ENCODE assay signal across 8 cellular contexts in the genomic region with DNA sequence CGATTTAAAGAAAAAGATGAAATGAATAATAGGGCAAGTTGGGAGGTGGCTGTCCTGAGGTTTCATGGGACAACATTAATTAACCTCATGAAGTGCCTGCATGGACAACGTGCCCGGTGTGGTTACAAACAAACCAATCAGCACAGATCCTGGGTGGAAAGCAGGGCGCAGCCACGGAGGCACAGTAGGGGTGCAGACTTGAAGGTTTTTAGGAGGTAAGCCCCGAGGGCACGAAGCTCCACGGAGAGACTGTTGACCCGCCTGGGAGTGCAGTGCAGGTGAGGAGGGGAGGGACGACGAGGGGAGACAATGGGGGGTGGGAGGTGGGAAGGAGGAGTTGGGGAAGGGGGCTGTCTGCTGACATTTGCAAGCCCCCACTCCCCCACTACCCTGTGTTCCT. TPM values are rescaled to one million over a fixed set of nuclear protein-coding genes. Genes with fewer than 3 reads are reported as not detected.
DNase-seq lines count a peak whose midpoint lies in the region; ATAC-seq and TF ChIP-seq lines count a peak whose summit lies in the region.

No MANE protein-coding gene starts in this region.

- peak overlapping the region; percentile 73 for H2AFZ ChIP-seq in mammary epithelial cell (ENCODE audit: low read depth, low read length)

- peaks cover 41% of the 10 kb centered on the region for H3K27me3 Mint-ChIP-seq in HFFc6 (ENCODE audit: insufficient read depth)

- peak overlapping the region; percentile 85 for H3K4me3 Mint-ChIP-seq in HFFc6

- peaks cover 34% of the 10 kb centered on the region for H3K79me2 ChIP-seq in mammary epithelial cell (ENCODE audit: insufficient read depth, low read length)

- TF ChIP-seq CTCF in A673 (conservative IDR thresholded peaks at IDR 0.05; ENCODE audit: low read depth, low read length) (no peak), HFFc6 (IDR thresholded peaks at IDR 0.05) (no peak), mammary epithelial cell (conservative IDR thresholded peaks at IDR 0.05 in 1 of 2, IDR thresholded peaks at IDR 0.05 in 1 of 2; ENCODE audit: extremely low read depth in 1 of 2, insufficient read depth in 1 of 2, low read depth in 1 of 2, low read length in 2 of 2) (no peak)

- H3K4me3 ChIP-seq in A673 (ENCODE audit: low read depth, low read length, poor library complexity, severe bottlenecking) (peak overlapping the region; percentile 70), mammary epithelial cell (replicated peaks in 1 of 3; ENCODE audit: insufficient read depth in 1 of 3, low read depth in 2 of 3, low read length in 3 of 3) (peak overlapping the region in 2 of 3 experiments; percentile 87 to 94), mucosa of stomach (ENCODE audit: low read length) (peak overlapping the region; percentile 11)

- CTCF ChIA-PET in A673 (lab: Charles Lee): interaction anchor here (1.5 kb wide), 1 partner anchor 9 kb away, joined by 5 read pairs; no protein-coding TSS in a partner anchor
- CTCF ChIA-PET in mammary epithelial cell (lab: Charles Lee; ENCODE audit: low non-redundant PET): no interaction called here

- H3K27me3 ChIP-seq in A673 (replicated peaks; ENCODE audit: insufficient read depth, low read depth, low read length, poor library complexity) (peaks cover 3% of the 10 kb centered on the region), mammary epithelial cell (ENCODE audit: insufficient read depth, low read length) (no peaks in the 10 kb centered on the region), mucosa of stomach (ENCODE audit: control insufficient read depth, insufficient read depth, low read length) (peaks cover 36% of the 10 kb centered on the region)

- H3K9me3 Mint-ChIP-seq in HFFc6: peaks cover 4% of the 10 kb centered on the region; the same call in 1 of the 2 replicates

- no peak for DNase-seq in A673 (ENCODE audit: low spot score)
- DNase-seq in HFFc6: no peak
- DNase-seq in mammary epithelial cell: no peak
- no peak for DNase-seq in hippocampal formation (lab: John Stamatoyannopoulos, UW)
- DNase-seq in NCI-H1694 treated with DMSO at 0.1 percent for 48 hours (lab: John Stamatoyannopoulos, UW): no peak

- in situ Hi-C loops in mammary epithelial cell (cut with MboI; ENCODE audit: low sequenced_read_pairs in 2 of 2): loop anchor here in 1 of 2 donors (5.0 kb wide), 1 partner anchor 157 kb away; no protein-coding TSS in a partner anchor

- no peaks in the 10 kb centered on the region for H3K9me3 ChIP-seq in A673 (ENCODE audit: low read depth, low read length, poor library complexity, severe bottlenecking)
- H3K9me3 ChIP-seq in mammary epithelial cell (replicated peaks; ENCODE audit: insufficient read depth, low read length): no peaks in the 10 kb centered on the region
- no peaks in the 10 kb centered on the region for H3K9me3 ChIP-seq in mucosa of stomach (ENCODE audit: control insufficient read depth, low read length)

- intact Hi-C loops in A673 (cut with micrococcal nuclease; ENCODE audit: unreplicated experiment): no loop called here
- intact Hi-C loops in mammary epithelial cell (cut with micrococcal nuclease): loop anchor here (5.0 kb wide), 1 partner anchor 163 kb away; no protein-coding TSS in a partner anchor

- no peak overlapping the region for H3K27ac Mint-ChIP-seq in HFFc6

- H3K4me2 ChIP-seq in mammary epithelial cell (ENCODE audit: insufficient read depth, low read depth, low read length): peak overlapping the region; percentile 80

- 42% methylated on average over 4 of the region's 11 CpGs for WGBS in mammary epithelial cell (ENCODE audit: low coverage, missing lambda C conversion rate)

- peak overlapping the region; percentile 87 for H3K9ac ChIP-seq in mammary epithelial cell (ENCODE audit: insufficient read depth, low read length)
- peak overlapping the region; percentile 62 for H3K9ac ChIP-seq in mucosa of stomach (ENCODE audit: low read length)

- no peaks in the 10 kb centered on the region for H4K20me1 ChIP-seq in mammary epithelial cell (ENCODE audit: insufficient read depth, low read length)

- POLR2A ChIA-PET in A673 (lab: Charles Lee; ENCODE audit: low non-redundant PET): no interaction called here

- H3K4me1 Mint-ChIP-seq in HFFc6 (ENCODE audit: low read depth): peaks cover 23% of the 10 kb centered on the region

- H3K27ac ChIP-seq in A673 (ENCODE audit: low read depth, low read length, poor library complexity, severe bottlenecking) (peak overlapping the region; percentile 90), mammary epithelial cell (ENCODE audit: insufficient read depth, low read depth, low read length) (peak overlapping the region; percentile 95)

- H3K36me3 Mint-ChIP-seq in HFFc6 (ENCODE audit: low read depth): 0 out of 2 replicates have a peak, but pooled peaks cover 4% of the 10 kb centered on the region

- peaks cover 18% of the 10 kb centered on the region for H3K4me1 ChIP-seq in A673 (ENCODE audit: insufficient read depth, low read length, poor library complexity, severe bottlenecking)
- peaks cover 23% of the 10 kb centered on the region for H3K4me1 ChIP-seq in mammary epithelial cell (ENCODE audit: insufficient read depth, low read length)
- H3K4me1 ChIP-seq in mucosa of stomach (ENCODE audit: control insufficient read depth, insufficient read depth, low read length): peaks cover 32% of the 10 kb centered on the region

- ATAC-seq in HG03432 (IDR thresholded peaks at IDR 0.05; ENCODE audit: unreplicated experiment) (no peak), HG03159 (IDR thresholded peaks at IDR 0.05; ENCODE audit: unreplicated experiment) (no peak)

- dilution Hi-C loops in mammary epithelial cell (cut with HindIII; ENCODE audit: low sequenced_read_pairs): loop anchor here (5.0 to 10.0 kb wide), 2 partner anchors 92 to 154 kb away; no protein-coding TSS in a partner anchor

- no TSS peak for BruUV-seq in A673 (replicated peaks; lab: Mats Ljungman, UMichigan)
- no TSS peak for BruUV-seq in mammary epithelial cell (replicated peaks; lab: Mats Ljungman, UMichigan)

- H3K36me3 ChIP-seq in A673 (ENCODE audit: insufficient read depth, low read length, poor library complexity, severe bottlenecking): no peaks in the 10 kb centered on the region
- no peaks in the 10 kb centered on the region for H3K36me3 ChIP-seq in mammary epithelial cell (ENCODE audit: insufficient read depth, low read length)
- H3K36me3 ChIP-seq in mucosa of stomach (ENCODE audit: control insufficient read depth, insufficient read depth, low read length): no peaks in the 10 kb centered on the region

RNA-seq across cellular contexts. Expression of a gene that starts 2.3 kb away (rescaled TPM):
- total RNA-seq in A673 (2021): 16.0 and 17.0 TPM in 2 replicates
- total RNA-seq in HFFc6 (2021; fragmentation: NEBNext Ultra II Directional; extraction: Animal tissue kit (Norgen Biotek cat#: 25700)): under 1 TPM in 4 of 6 experiments, not detected in 2; 0.05 to 0.12 (median 0.07) TPM
- 10 to 100 TPM; 50.1 to 83.9 TPM for total RNA-seq in mammary epithelial cell
- 21.0 TPM for polyA plus RNA-seq in mammary epithelial cell
- polyA minus RNA-seq in mammary epithelial cell: 36.0 TPM

Comparison
In these comparisons a context has a peak if more than half of its experiments do, and no peak if none do; other contexts are left out.
1. H3K4me3 ChIP-seq: peak in every context shown above with its lines; median percentile 90 in mammary epithelial cell; 70 in A673; 11 in mucosa of stomach.
2. RNA of a gene that starts 2.3 kb away (total RNA-seq): 50.1 to 83.9 TPM in mammary epithelial cell and 16.0 to 17.0 TPM in A673; 0.05 to 0.12 TPM in HFFc6; every median in the first group is over 10 times any median in the second.